ENCODE assay signal across 15 cellular contexts in genomic region chrY:12809034-12809433, GRCh38.
DNase-seq lines count a peak whose midpoint lies in the region; ATAC-seq and TF ChIP-seq lines count a peak whose summit lies in the region.
"Had no signal": no experiment of that assay in that cellular context is flagged by ENCODE, and none has a peak within 500 bp of the region (broad histone marks: within the 10 kb centered on the region; RNA-seq: fewer than 3 reads in every experiment).

No MANE protein-coding gene starts in this region.

- no peak for TF ChIP-seq POLR2A in esophagus muscularis mucosa (IDR thresholded peaks at IDR 0.05; ENCODE audit: low read depth)

- H3K27ac ChIP-seq in lower lobe of right lung (no peak overlapping the region), esophagus muscularis mucosa (replicated peaks in 1 of 4) (no peak overlapping the region)
- H3K27ac ChIP-seq: brain microvascular endothelial cell, vagina, WERI-Rb-1 had no signal

- H3K27me3 ChIP-seq in lower lobe of right lung (ENCODE audit: low read depth) (no peaks in the 10 kb centered on the region), esophagus muscularis mucosa (no peaks in the 10 kb centered on the region)
- H3K27me3 ChIP-seq: brain microvascular endothelial cell, vagina had no signal

- H3K36me3 Mint-ChIP-seq in WTC11, result peaks cover 18% of the 10 kb centered on the region

- H3K36me3 ChIP-seq in lower lobe of right lung (peaks cover 42% of the 10 kb centered on the region), esophagus muscularis mucosa (peaks cover 0 to 16% (median 0%) of the 10 kb centered on the region in 4 donors)
- H3K36me3 ChIP-seq: brain microvascular endothelial cell, vagina, WERI-Rb-1 had no signal

- H3K27ac Mint-ChIP-seq in WTC11, result peak overlapping the region; percentile 78; the same call in 1 of the 2 replicates

- peaks cover 34% of the 10 kb centered on the region for H3K4me1 Mint-ChIP-seq in WTC11

- DNase-seq in D341Med (ENCODE audit: low spot score) (peak; percentile 21), HFF-Myc (ENCODE audit: extremely low read depth, low read depth) (peak; percentile 9), WTC11 (ENCODE audit: low spot score) (no peak), lower lobe of right lung (no peak), DMS153 (lab: John Stamatoyannopoulos, UW) (no peak), esophagus muscularis mucosa (ENCODE audit: extremely low spot score) (no peak), NCI-H446 (lab: John Stamatoyannopoulos, UW) (no peak)
- DNase-seq: brain microvascular endothelial cell, IMR-90, NCI-H2081 treated with DMSO at 0.1 percent for 48 hours, Right ventricle myocardium superior, WERI-Rb-1 had no signal

- TF ChIP-seq CTCF in HFF-Myc (IDR thresholded peaks at IDR 0.05; ENCODE audit: low read depth, low read length, missing control alignments) (peak; percentile 30), WTC11 (IDR thresholded peaks at IDR 0.05) (no peak), lower lobe of right lung (IDR thresholded peaks at IDR 0.05) (peak; percentile 29), esophagus muscularis mucosa (IDR thresholded peaks at IDR 0.05) (peak in 1 of 3 experiments; percentile 28)

- no peaks in the 10 kb centered on the region for H3K27me3 Mint-ChIP-seq in WTC11 (ENCODE audit: low read depth)

- TF ChIP-seq EP300 in esophagus muscularis mucosa (IDR thresholded peaks at IDR 0.05), result no peak

- no peaks in the 10 kb centered on the region for H3K9me3 Mint-ChIP-seq in WTC11

- POLR2A ChIA-PET in WTC11 (lab: Charles Lee), result no interaction called here

- ATAC-seq in WTC11 (no peak), lower lobe of right lung (no peak), GM18502 (IDR thresholded peaks at IDR 0.05; ENCODE audit: poor library complexity, unreplicated experiment) (no peak)
- ATAC-seq: esophagus mucosa had no signal

- H3K4me1 ChIP-seq in lower lobe of right lung (no peaks in the 10 kb centered on the region), esophagus muscularis mucosa (no peaks in the 10 kb centered on the region)
- H3K4me1 ChIP-seq: vagina had no signal

- no peak overlapping the region for H3K4me3 Mint-ChIP-seq in WTC11

- CTCF ChIA-PET in WTC11 (lab: Charles Lee), result interaction anchor here (0.9 kb wide), 1 partner anchor 188 kb away, joined by 3 read pairs; no protein-coding TSS in a partner anchor

- intact Hi-C loops in lower lobe of right lung (cut with DNase I), result no loop called here
- intact Hi-C loops in esophagus muscularis mucosa (cut with DNase I), result no loop called here

- WGBS in esophagus muscularis mucosa, result no CpG with 5 or more reads among the region's 3 CpGs

- H3K9me3 ChIP-seq in lower lobe of right lung (no peaks in the 10 kb centered on the region), esophagus muscularis mucosa (no peaks in the 10 kb centered on the region)
- H3K9me3 ChIP-seq: vagina had no signal

- H3K4me3 ChIP-seq in HFF-Myc (replicated peaks; ENCODE audit: low read depth, low read length) (no peak overlapping the region), lower lobe of right lung (no peak overlapping the region), esophagus muscularis mucosa (no peak overlapping the region)
- H3K4me3 ChIP-seq: vagina had no signal

TF ChIP-seq in WTC11, 78 proteins besides CTCF, POLR2A, EP300 and RAD21:
- no peak for TF ChIP-seq ZNF317 (CRISPR knock-in tag; IDR thresholded peaks at IDR 0.05; ENCODE audit: borderline replicate concordance, low read depth)
- TF ChIP-seq ZNF263 (CRISPR knock-in tag; IDR thresholded peaks at IDR 0.05; ENCODE audit: low read depth), result no peak
- no peak for TF ChIP-seq ATF3 (CRISPR knock-in tag; conservative IDR thresholded peaks at IDR 0.05)
- no peak for TF ChIP-seq ATF6 (CRISPR knock-in tag; IDR thresholded peaks at IDR 0.05)
- TF ChIP-seq SP1 (CRISPR knock-in tag; conservative IDR thresholded peaks at IDR 0.05), result no peak
- no peak for TF ChIP-seq FOXP4 (CRISPR knock-in tag; IDR thresholded peaks at IDR 0.05)
- TF ChIP-seq, protein P1, sequence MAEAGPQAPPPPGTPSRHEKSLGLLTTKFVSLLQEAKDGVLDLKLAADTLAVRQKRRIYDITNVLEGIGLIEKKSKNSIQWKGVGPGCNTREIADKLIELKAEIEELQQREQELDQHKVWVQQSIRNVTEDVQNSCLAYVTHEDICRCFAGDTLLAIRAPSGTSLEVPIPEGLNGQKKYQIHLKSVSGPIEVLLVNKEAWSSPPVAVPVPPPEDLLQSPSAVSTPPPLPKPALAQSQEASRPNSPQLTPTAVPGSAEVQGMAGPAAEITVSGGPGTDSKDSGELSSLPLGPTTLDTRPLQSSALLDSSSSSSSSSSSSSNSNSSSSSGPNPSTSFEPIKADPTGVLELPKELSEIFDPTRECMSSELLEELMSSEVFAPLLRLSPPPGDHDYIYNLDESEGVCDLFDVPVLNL (CRISPR knock-in tag; IDR thresholded peaks at IDR 0.05; ENCODE audit: borderline replicate concordance, low read depth), result no peak
- TF ChIP-seq, protein P2, sequence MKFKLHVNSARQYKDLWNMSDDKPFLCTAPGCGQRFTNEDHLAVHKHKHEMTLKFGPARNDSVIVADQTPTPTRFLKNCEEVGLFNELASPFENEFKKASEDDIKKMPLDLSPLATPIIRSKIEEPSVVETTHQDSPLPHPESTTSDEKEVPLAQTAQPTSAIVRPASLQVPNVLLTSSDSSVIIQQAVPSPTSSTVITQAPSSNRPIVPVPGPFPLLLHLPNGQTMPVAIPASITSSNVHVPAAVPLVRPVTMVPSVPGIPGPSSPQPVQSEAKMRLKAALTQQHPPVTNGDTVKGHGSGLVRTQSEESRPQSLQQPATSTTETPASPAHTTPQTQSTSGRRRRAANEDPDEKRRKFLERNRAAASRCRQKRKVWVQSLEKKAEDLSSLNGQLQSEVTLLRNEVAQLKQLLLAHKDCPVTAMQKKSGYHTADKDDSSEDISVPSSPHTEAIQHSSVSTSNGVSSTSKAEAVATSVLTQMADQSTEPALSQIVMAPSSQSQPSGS (CRISPR knock-in tag; IDR thresholded peaks at IDR 0.05; ENCODE audit: borderline replicate concordance, low read depth), result no peak
- no peak for TF ChIP-seq NFE2L1 (CRISPR knock-in tag; IDR thresholded peaks at IDR 0.05)
- no peak for TF ChIP-seq ZNF671 (CRISPR knock-in tag; IDR thresholded peaks at IDR 0.05)
- TF ChIP-seq, protein P3, sequence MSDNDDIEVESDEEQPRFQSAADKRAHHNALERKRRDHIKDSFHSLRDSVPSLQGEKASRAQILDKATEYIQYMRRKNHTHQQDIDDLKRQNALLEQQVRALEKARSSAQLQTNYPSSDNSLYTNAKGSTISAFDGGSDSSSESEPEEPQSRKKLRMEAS (CRISPR knock-in tag; IDR thresholded peaks at IDR 0.05), result no peak
- no peak for TF ChIP-seq ZNF423 (CRISPR knock-in tag; IDR thresholded peaks at IDR 0.05)
- no peak for TF ChIP-seq JUN (CRISPR knock-in tag; IDR thresholded peaks at IDR 0.05)
- no peak for TF ChIP-seq NR1H2 (CRISPR knock-in tag; IDR thresholded peaks at IDR 0.05)
- TF ChIP-seq ZNF138 (CRISPR knock-in tag; conservative IDR thresholded peaks at IDR 0.05), result no peak
- no peak for TF ChIP-seq RELA (CRISPR knock-in tag; IDR thresholded peaks at IDR 0.05; ENCODE audit: borderline replicate concordance)
- TF ChIP-seq, protein P4, sequence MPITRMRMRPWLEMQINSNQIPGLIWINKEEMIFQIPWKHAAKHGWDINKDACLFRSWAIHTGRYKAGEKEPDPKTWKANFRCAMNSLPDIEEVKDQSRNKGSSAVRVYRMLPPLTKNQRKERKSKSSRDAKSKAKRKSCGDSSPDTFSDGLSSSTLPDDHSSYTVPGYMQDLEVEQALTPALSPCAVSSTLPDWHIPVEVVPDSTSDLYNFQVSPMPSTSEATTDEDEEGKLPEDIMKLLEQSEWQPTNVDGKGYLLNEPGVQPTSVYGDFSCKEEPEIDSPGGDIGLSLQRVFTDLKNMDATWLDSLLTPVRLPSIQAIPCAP (CRISPR knock-in tag; IDR thresholded peaks at IDR 0.05), result no peak
TF ChIP-seq in WTC11: peak in this region for 0.

Comparison
In these comparisons a context has a peak if more than half of its experiments do, and no peak if none do; other contexts are left out.
1. DNase-seq: peak in D341Med (single experiment) and HFF-Myc (single experiment); none in WTC11 (single experiment), lower lobe of right lung (single experiment), DMS153 (single experiment), esophagus muscularis mucosa (single experiment) and NCI-H446 (0 of 2).